Comparison of ENCODE assay signal across 1 cellular context in the genomic region with DNA sequence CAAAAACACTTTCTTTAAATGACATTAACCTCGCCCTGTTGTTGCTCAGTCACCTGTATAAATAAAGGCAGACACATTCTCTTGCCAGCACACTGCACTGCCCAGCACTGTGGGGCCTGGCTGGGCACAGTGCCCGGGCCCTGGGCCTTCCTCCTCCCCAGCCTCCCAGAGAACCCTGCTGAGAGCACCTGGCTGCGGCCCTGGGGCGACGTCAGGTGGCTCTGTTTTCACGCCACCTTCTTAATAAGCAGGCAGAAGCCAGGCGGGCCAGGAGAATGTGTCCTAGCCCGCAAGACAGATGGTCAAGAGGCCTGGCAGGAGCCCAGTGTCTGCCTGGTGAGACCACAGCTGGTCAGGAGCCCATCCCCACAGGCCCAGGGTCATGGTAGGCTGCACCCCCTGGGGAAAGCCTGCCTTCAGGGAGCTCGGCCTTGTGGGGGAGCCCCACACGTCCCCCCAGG.
TF ChIP-seq lines count a peak whose summit lies in the region.

No MANE protein-coding gene starts in this region.

TF ChIP-seq in endothelial cell of umbilical vein, 7 proteins besides CTCF, POLR2A, EP300 and RAD21 (continued from another document):
- no peak for TF ChIP-seq JUN (IDR thresholded peaks at IDR 0.05; ENCODE audit: borderline replicate concordance, insufficient read depth, insufficient read length, low read depth)
